ENCODE assay signal across 1 cellular context in the genomic region with DNA sequence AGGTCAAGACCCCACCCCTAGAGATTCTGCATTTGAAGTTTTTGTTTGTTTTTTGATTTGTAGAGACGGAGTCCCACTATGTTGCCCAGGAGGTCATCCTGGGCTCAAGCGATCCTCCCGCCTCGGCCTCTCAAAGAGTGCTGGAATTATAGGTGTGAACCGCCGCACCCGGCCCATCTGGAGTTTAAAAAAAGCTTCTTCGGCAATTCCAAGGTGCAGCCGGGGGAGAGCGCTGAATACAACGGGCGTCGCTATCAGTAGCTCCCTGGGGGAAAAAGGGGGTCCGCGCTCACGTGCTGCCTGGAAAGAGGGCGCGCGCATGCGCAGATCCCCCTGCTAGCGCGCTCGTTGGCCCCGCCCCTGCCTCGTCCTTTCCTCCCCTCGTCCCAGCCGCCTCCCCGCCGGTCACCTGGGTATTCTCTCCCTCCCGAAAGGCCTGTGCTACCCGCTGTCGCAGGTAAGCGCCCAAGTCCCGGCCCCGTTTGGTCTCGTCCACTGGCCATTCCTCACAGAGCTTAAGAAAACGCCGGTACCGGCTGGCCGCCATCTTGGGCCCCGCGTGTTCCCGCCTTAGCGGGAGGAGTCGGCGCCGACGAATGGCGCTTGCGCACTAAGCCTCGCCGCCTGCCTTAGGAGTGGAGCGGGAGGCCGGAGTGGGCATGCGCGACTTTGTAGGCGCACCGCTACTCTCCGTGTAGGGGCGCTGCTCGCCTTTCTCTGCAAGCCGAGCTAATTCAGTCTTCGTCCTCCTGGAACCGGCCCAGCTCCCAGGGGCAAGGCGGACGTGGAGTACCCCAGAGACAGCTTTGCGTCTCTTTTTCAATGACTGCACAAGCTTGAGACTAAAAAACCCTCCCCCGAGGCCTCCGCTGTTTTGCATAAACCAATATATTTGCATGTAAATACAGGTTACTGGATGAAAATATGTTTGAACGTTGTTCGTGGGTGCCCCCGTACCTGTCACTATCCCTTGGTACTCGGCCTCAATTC.
TF ChIP-seq lines count a peak whose summit lies in the region.

Gene UQCC2, minus strand, starts transcription at position 561 of the 990 bp plus-strand sequence. Its CDS starts 14 bp downstream, at position 547.

TF ChIP-seq in HepG2, 621 proteins besides CTCF, POLR2A, EP300 and RAD21 (continued from another document and continues in another):
- TF ChIP-seq, protein P1, sequence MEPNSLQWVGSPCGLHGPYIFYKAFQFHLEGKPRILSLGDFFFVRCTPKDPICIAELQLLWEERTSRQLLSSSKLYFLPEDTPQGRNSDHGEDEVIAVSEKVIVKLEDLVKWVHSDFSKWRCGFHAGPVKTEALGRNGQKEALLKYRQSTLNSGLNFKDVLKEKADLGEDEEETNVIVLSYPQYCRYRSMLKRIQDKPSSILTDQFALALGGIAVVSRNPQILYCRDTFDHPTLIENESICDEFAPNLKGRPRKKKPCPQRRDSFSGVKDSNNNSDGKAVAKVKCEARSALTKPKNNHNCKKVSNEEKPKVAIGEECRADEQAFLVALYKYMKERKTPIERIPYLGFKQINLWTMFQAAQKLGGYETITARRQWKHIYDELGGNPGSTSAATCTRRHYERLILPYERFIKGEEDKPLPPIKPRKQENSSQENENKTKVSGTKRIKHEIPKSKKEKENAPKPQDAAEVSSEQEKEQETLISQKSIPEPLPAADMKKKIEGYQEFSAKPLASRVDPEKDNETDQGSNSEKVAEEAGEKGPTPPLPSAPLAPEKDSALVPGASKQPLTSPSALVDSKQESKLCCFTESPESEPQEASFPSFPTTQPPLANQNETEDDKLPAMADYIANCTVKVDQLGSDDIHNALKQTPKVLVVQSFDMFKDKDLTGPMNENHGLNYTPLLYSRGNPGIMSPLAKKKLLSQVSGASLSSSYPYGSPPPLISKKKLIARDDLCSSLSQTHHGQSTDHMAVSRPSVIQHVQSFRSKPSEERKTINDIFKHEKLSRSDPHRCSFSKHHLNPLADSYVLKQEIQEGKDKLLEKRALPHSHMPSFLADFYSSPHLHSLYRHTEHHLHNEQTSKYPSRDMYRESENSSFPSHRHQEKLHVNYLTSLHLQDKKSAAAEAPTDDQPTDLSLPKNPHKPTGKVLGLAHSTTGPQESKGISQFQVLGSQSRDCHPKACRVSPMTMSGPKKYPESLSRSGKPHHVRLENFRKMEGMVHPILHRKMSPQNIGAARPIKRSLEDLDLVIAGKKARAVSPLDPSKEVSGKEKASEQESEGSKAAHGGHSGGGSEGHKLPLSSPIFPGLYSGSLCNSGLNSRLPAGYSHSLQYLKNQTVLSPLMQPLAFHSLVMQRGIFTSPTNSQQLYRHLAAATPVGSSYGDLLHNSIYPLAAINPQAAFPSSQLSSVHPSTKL (CRISPR knock-in tag; IDR thresholded peaks at IDR 0.05) = no peak; the same call in none of the 2 replicates
- TF ChIP-seq ATF4 (CRISPR knock-in tag; IDR thresholded peaks at IDR 0.05) (0 out of 4 replicates have a peak, but pooled peaks of 1 of the 2 experiments have one; percentile 18), ZNF234 (CRISPR knock-in tag; conservative IDR thresholded peaks at IDR 0.05) (peak; percentile 72; the same call in 1 of the 2 replicates), HNRNPL (IDR thresholded peaks at IDR 0.05; ENCODE audit: low read depth, low read length) (no peak), CBX5 (CRISPR knock-in tag; IDR thresholded peaks at IDR 0.05; ENCODE audit: borderline replicate concordance) (no peak; the same call in 1 of the 2 replicates), ZNF678 (CRISPR knock-in tag; IDR thresholded peaks at IDR 0.05) (peak; percentile 66; the same call in 1 of the 2 replicates), ZNF788 (CRISPR knock-in tag; IDR thresholded peaks at IDR 0.05; ENCODE audit: borderline replicate concordance) (peak; percentile 97), ETV6 (CRISPR knock-in tag; conservative IDR thresholded peaks at IDR 0.05) (peak; percentile 85), PRPF4 (IDR thresholded peaks at IDR 0.05; ENCODE audit: low read depth, low read length, poor library complexity, severe bottlenecking) (no peak), ZNF3 (CRISPR knock-in tag; IDR thresholded peaks at IDR 0.05) (no peak; the same call in 1 of the 2 replicates), MAFG (CRISPR knock-in tag; IDR thresholded peaks at IDR 0.05) (no peak), ZBTB49 (CRISPR knock-in tag; IDR thresholded peaks at IDR 0.05; ENCODE audit: borderline replicate concordance) (no peak), ZNF883 (CRISPR knock-in tag; IDR thresholded peaks at IDR 0.05; ENCODE audit: not compliant biosample characterization) (peak; percentile 98), CREM (IDR thresholded peaks at IDR 0.05) (no peak; the same call in 1 of the 2 replicates), CREM (CRISPR knock-in tag; IDR thresholded peaks at IDR 0.05) (no peak), NFE2L2 (IDR thresholded peaks at IDR 0.05; ENCODE audit: low read length) (no peak), ZNF782 (CRISPR knock-in tag; IDR thresholded peaks at IDR 0.05; ENCODE audit: borderline replicate concordance) (0 out of 2 replicates have a peak, but pooled peaks have one; percentile 30), ZNF253 (CRISPR knock-in tag; IDR thresholded peaks at IDR 0.05; ENCODE audit: borderline replicate concordance) (no peak), ZUFSP (CRISPR knock-in tag; IDR thresholded peaks at IDR 0.05; ENCODE audit: borderline replicate concordance) (no peak), ZNF207 (IDR thresholded peaks at IDR 0.05; ENCODE audit: borderline replicate concordance) (no peak), ZNF549 (CRISPR knock-in tag; IDR thresholded peaks at IDR 0.05) (no peak), ADNP (CRISPR knock-in tag; IDR thresholded peaks at IDR 0.05) (no peak), PHF8 (CRISPR knock-in tag; IDR thresholded peaks at IDR 0.05) (peak; percentile 98), PCBP1 (IDR thresholded peaks at IDR 0.05; ENCODE audit: borderline replicate concordance, low read depth, low read length) (peak; percentile 82; the same call in 1 of the 2 replicates), ZNF510 (CRISPR knock-in tag; IDR thresholded peaks at IDR 0.05; ENCODE audit: low read depth) (peak; percentile 99; the same call in 1 of the 2 replicates), HINFP (CRISPR knock-in tag; IDR thresholded peaks at IDR 0.05; ENCODE audit: low read depth) (peak; percentile 3; the same call in 1 of the 2 replicates), ZNF605 (CRISPR knock-in tag; IDR thresholded peaks at IDR 0.05) (peak; percentile 97)
- TF ChIP-seq, protein P2, sequence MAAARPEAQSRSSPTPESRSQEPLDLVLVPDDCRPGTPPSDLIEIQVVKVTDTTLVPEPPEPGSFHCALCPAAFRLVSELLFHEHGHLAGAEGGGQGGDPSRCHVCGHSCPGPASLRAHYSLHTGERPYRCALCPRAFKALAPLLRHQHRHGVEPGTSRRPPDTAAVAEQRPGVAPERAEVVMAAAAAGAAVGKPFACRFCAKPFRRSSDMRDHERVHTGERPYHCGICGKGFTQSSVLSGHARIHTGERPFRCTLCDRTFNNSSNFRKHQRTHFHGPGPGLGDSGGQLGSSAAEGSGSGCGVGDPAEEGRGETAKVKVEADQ (CRISPR knock-in tag; IDR thresholded peaks at IDR 0.05; ENCODE audit: borderline replicate concordance) = peak; percentile 94
- TF ChIP-seq, protein P3, sequence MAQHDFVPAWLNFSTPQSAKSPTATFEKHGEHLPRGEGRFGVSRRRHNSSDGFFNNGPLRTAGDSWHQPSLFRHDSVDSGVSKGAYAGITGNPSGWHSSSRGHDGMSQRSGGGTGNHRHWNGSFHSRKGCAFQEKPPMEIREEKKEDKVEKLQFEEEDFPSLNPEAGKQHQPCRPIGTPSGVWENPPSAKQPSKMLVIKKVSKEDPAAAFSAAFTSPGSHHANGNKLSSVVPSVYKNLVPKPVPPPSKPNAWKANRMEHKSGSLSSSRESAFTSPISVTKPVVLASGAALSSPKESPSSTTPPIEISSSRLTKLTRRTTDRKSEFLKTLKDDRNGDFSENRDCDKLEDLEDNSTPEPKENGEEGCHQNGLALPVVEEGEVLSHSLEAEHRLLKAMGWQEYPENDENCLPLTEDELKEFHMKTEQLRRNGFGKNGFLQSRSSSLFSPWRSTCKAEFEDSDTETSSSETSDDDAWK (CRISPR knock-in tag; IDR thresholded peaks at IDR 0.05) = no peak
- TF ChIP-seq, protein P4, sequence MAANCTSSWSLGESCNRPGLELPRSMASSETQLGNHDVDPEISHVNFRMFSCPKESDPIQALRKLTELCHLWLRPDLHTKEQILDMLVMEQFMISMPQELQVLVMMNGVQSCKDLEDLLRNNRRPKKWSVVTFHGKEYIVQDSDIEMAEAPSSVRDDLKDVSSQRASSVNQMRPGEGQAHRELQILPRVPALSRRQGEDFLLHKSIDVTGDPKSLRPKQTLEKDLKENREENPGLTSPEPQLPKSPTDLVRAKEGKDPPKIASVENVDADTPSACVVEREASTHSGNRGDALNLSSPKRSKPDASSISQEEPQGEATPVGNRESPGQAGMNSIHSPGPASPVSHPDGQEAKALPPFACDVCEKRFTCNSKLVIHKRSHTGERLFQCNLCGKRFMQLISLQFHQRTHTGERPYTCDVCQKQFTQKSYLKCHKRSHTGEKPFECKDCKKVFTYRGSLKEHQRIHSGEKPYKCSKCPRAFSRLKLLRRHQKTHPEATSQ (CRISPR knock-in tag; IDR thresholded peaks at IDR 0.05; ENCODE audit: borderline replicate concordance) = peak; percentile 89; the same call in 1 of the 2 replicates
- TF ChIP-seq, protein P5, sequence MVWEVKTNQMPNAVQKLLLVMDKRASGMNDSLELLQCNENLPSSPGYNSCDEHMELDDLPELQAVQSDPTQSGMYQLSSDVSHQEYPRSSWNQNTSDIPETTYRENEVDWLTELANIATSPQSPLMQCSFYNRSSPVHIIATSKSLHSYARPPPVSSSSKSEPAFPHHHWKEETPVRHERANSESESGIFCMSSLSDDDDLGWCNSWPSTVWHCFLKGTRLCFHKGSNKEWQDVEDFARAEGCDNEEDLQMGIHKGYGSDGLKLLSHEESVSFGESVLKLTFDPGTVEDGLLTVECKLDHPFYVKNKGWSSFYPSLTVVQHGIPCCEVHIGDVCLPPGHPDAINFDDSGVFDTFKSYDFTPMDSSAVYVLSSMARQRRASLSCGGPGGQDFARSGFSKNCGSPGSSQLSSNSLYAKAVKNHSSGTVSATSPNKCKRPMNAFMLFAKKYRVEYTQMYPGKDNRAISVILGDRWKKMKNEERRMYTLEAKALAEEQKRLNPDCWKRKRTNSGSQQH (CRISPR knock-in tag; IDR thresholded peaks at IDR 0.05; ENCODE audit: low read depth) = no peak
